In genomic region chr16:84700518-84701277, GRCh38 we compare ENCODE assay signal across 8 cellular contexts. TPM values are rescaled to one million over a fixed set of nuclear protein-coding genes. Genes with fewer than 3 reads are reported as not detected.
DNase-seq lines count a peak whose midpoint lies in the region; ATAC-seq and TF ChIP-seq lines count a peak whose summit lies in the region.

No MANE protein-coding gene starts in this region.

- peak overlapping the region; percentile 95 for H3K27ac Mint-ChIP-seq in activated T-helper 17 cell treated with anti-CD3 and anti-CD28 coated beads, Interleukin-2, amount 50 U/mL, for 72 hours

- DNase-seq in MM.1S (peak; percentile 46), germinal center (ENCODE audit: low spot score) (peak; percentile 30), KG1 (lab: John Stamatoyannopoulos, UW) (no peak), NCI-H1048 (lab: John Stamatoyannopoulos, UW) (no peak)

- H3K4me1 ChIP-seq in HEK293 (ENCODE audit: control insufficient read depth, insufficient read depth, low read length) = peaks cover 13% of the 10 kb centered on the region
- 0 out of 2 replicates have a peak, but pooled peaks cover 2% of the 10 kb centered on the region for H3K4me1 ChIP-seq in MM.1S (ENCODE audit: low read length)
- peaks cover 6% of the 10 kb centered on the region for H3K4me1 ChIP-seq in parathyroid adenoma

- no peaks in the 10 kb centered on the region for H3K9me3 Mint-ChIP-seq in activated T-helper 17 cell treated with anti-CD3 and anti-CD28 coated beads, Interleukin-2, amount 50 U/mL, for 72 hours

- H3K36me3 Mint-ChIP-seq in activated T-helper 17 cell treated with anti-CD3 and anti-CD28 coated beads, Interleukin-2, amount 50 U/mL, for 72 hours (ENCODE audit: low read depth) = peaks cover 33% of the 10 kb centered on the region

- CTCF ChIA-PET in HEK293 (lab: Yijun Ruan, JAX) = interaction anchor here (0.9 to 2.0 kb wide), 6 partner anchors 12 to 53 kb away, joined by 3 to 11 read pairs (median 4); no protein-coding TSS in a partner anchor

- no peaks in the 10 kb centered on the region for H3F3A ChIP-seq in MM.1S (ENCODE audit: insufficient read depth, low read length)

- H3K27ac ChIP-seq in HEK293 (ENCODE audit: extremely low read depth, low read depth, low read length) = peak overlapping the region; percentile 91; the same call in 1 of the 2 replicates
- peak overlapping the region; percentile 31; the same call in 1 of the 2 replicates for H3K27ac ChIP-seq in MM.1S (ENCODE audit: low read length)
- peak overlapping the region; percentile 42 for H3K27ac ChIP-seq in parathyroid adenoma

- H2AFZ ChIP-seq in MM.1S (ENCODE audit: low read length) (no peak overlapping the region), parathyroid adenoma (peak overlapping the region; percentile 67)

- peak overlapping the region; percentile 94 for H3K4me3 Mint-ChIP-seq in activated T-helper 17 cell treated with anti-CD3 and anti-CD28 coated beads, Interleukin-2, amount 50 U/mL, for 72 hours

- no peaks in the 10 kb centered on the region for H3K27me3 Mint-ChIP-seq in activated T-helper 17 cell treated with anti-CD3 and anti-CD28 coated beads, Interleukin-2, amount 50 U/mL, for 72 hours

- POLR2A ChIA-PET in HEK293 (lab: Yijun Ruan, JAX) = interaction anchor here (0.5 to 1.3 kb wide), 8 partner anchors 9 to 29 kb away, joined by 3 to 4 read pairs (median 3); no protein-coding TSS in a partner anchor

- H3K4me3 ChIP-seq in HEK293 (ENCODE audit: low read depth, low read length) = peak overlapping the region; percentile 69
- H3K4me3 ChIP-seq in MM.1S (ENCODE audit: low read length) = peak overlapping the region; percentile 74
- peak overlapping the region; percentile 71 for H3K4me3 ChIP-seq in parathyroid adenoma (ENCODE audit: low read depth, low read length)

- H3K4me2 ChIP-seq in MM.1S (ENCODE audit: low read depth, low read length) = peak overlapping the region; percentile 69
- H3K4me2 ChIP-seq in parathyroid adenoma (ENCODE audit: low read length) = peak overlapping the region; percentile 71

- ATAC-seq in GM18502 (IDR thresholded peaks at IDR 0.05; ENCODE audit: poor library complexity, unreplicated experiment) = peak; percentile 28
- ATAC-seq in activated T-helper 17 cell treated with anti-CD3 and anti-CD28 coated beads, Interleukin-2, amount 50 U/mL, for 72 hours (replicated peaks) = peak; percentile 41

- H3K79me2 ChIP-seq in MM.1S (ENCODE audit: low read length) (peaks cover 52% of the 10 kb centered on the region), parathyroid adenoma (peaks cover 39% of the 10 kb centered on the region)

- H3K9ac ChIP-seq in MM.1S (ENCODE audit: low read length) (peak overlapping the region; percentile 68), parathyroid adenoma (peak overlapping the region; percentile 39)

- H3K36me3 ChIP-seq in HEK293 (ENCODE audit: control insufficient read depth in 2 of 2, insufficient read depth in 1 of 2, low read length in 2 of 2) = no peaks in the 10 kb centered on the region; a peak in 1 of 3 replicates
- no peaks in the 10 kb centered on the region for H3K36me3 ChIP-seq in MM.1S (replicated peaks; ENCODE audit: insufficient read depth, low read length)
- no peaks in the 10 kb centered on the region for H3K36me3 ChIP-seq in parathyroid adenoma (ENCODE audit: control insufficient read depth, insufficient read depth, low read length)

- TF ChIP-seq CTCF in HEK293 (tag by site-specific recombination; IDR thresholded peaks at IDR 0.05) = no peak
- TF ChIP-seq CTCF in MM.1S (IDR thresholded peaks at IDR 0.05; ENCODE audit: low read length) = no peak
- TF ChIP-seq CTCF in parathyroid adenoma (IDR thresholded peaks at IDR 0.05) = no peak

- peaks cover 26% of the 10 kb centered on the region for H3K4me1 Mint-ChIP-seq in activated T-helper 17 cell treated with anti-CD3 and anti-CD28 coated beads, Interleukin-2, amount 50 U/mL, for 72 hours

- H3K27me3 ChIP-seq in MM.1S (replicated peaks; ENCODE audit: insufficient read depth, low read length) = no peaks in the 10 kb centered on the region
- no peaks in the 10 kb centered on the region for H3K27me3 ChIP-seq in parathyroid adenoma (ENCODE audit: control insufficient read depth, insufficient read depth, low read length)

- H3K9me3 ChIP-seq in HEK293 (ENCODE audit: control insufficient read depth, insufficient read depth, low read depth, low read length) = no peaks in the 10 kb centered on the region
- H3K9me3 ChIP-seq in MM.1S (replicated peaks; ENCODE audit: insufficient read depth, low read length) = no peaks in the 10 kb centered on the region
- no peaks in the 10 kb centered on the region for H3K9me3 ChIP-seq in parathyroid adenoma (ENCODE audit: control insufficient read depth, low read length)

- H4K20me1 ChIP-seq in MM.1S (ENCODE audit: insufficient read depth, low read length) = peaks cover 15% of the 10 kb centered on the region; the same call in 1 of the 2 replicates

- no peaks in the 10 kb centered on the region for H3K9me2 ChIP-seq in MM.1S (replicated peaks; ENCODE audit: insufficient read depth, low read length)

TF ChIP-seq in HEK293, 187 proteins besides CTCF, POLR2A, EP300 and RAD21:
- TF ChIP-seq PATZ1 (tag by site-specific recombination; IDR thresholded peaks at IDR 0.05) = peak; percentile 44; the same call in 1 of the 2 replicates
- TF ChIP-seq ZXDB (tag by site-specific recombination; IDR thresholded peaks at IDR 0.05) = 0 out of 2 replicates have a peak, but pooled peaks have one; percentile 78
- peak; percentile 50; the same call in 1 of the 2 replicates for TF ChIP-seq ZBTB8A (tag by site-specific recombination; IDR thresholded peaks at IDR 0.05)
- TF ChIP-seq ZSCAN18 (tag by site-specific recombination; IDR thresholded peaks at IDR 0.05) = no peak
- TF ChIP-seq ZBTB48 (tag by site-specific recombination; IDR thresholded peaks at IDR 0.05) = peak; percentile 46; the same call in 1 of the 2 replicates
- peak; percentile 90; the same call in 1 of the 2 replicates for TF ChIP-seq ZBTB20 (tag by site-specific recombination; IDR thresholded peaks at IDR 0.05)
- 0 out of 2 replicates have a peak, but pooled peaks have one; percentile 7 for TF ChIP-seq ZFP69B (tag by site-specific recombination; IDR thresholded peaks at IDR 0.05)
- no peak for TF ChIP-seq ZNF843 (tag by site-specific recombination; IDR thresholded peaks at IDR 0.05)
- TF ChIP-seq OSR2 (tag by site-specific recombination; IDR thresholded peaks at IDR 0.05) = peak; percentile 30; the same call in 1 of the 2 replicates
- no peak for TF ChIP-seq ZNF768 (tag by site-specific recombination; IDR thresholded peaks at IDR 0.05)
- TF ChIP-seq ZNF398 (tag by site-specific recombination; IDR thresholded peaks at IDR 0.05) = peak; percentile 81
- peak; percentile 41; the same call in 1 of the 2 replicates for TF ChIP-seq ZNF335 (tag by site-specific recombination; conservative IDR thresholded peaks at IDR 0.05)
- no peak for TF ChIP-seq WT1 (tag by site-specific recombination; IDR thresholded peaks at IDR 0.05)
- TF ChIP-seq PRDM1 (tag by site-specific recombination; IDR thresholded peaks at IDR 0.05) = peak; percentile 56
- TF ChIP-seq ZNF571 (tag by site-specific recombination; IDR thresholded peaks at IDR 0.05) = no peak
- no peak for TF ChIP-seq BCL11B (tag by site-specific recombination; IDR thresholded peaks at IDR 0.05; ENCODE audit: low read depth)
- peak; percentile 37 for TF ChIP-seq ZNF341 (tag by site-specific recombination; IDR thresholded peaks at IDR 0.05; ENCODE audit: low read depth)

RNA-seq across cellular contexts. Expression of gene USP10, which starts 0.9 kb away (rescaled TPM):
- total RNA-seq in activated T-helper 17 cell treated with anti-CD3 and anti-CD28 coated beads, Interleukin-2, amount 50 U/mL, for 72 hours = 100 to 1,000 TPM in 1 of 2 donors, 10 to 100 TPM in 1; 93.4 to 127 TPM

RNA-seq across cellular contexts. Expression of gene KLHL36, which starts 52.4 kb away (rescaled TPM):
- 10 to 100 TPM; 52.3 to 65.5 TPM for total RNA-seq in activated T-helper 17 cell treated with anti-CD3 and anti-CD28 coated beads, Interleukin-2, amount 50 U/mL, for 72 hours

Comparison
In these comparisons a context has a peak if more than half of its experiments do, and no peak if none do; other contexts are left out.
1. H3K27ac ChIP-seq: peak in every context shown above with its lines; median percentile 91 in HEK293; 42 in parathyroid adenoma; 31 in MM.1S.
2. DNase-seq: peak in MM.1S (single experiment) and germinal center (single experiment); none in KG1 (single experiment) and NCI-H1048 (single experiment).
3. Peak in every context shown above with its lines, with median percentiles within 50 percentile points of each other: H3K4me3 ChIP-seq.